1 cellular context compared by ENCODE assay signal in genomic region chr16:67860589-67861398, GRCh38.
TF ChIP-seq lines count a peak whose summit lies in the region.

No MANE protein-coding gene starts in this region.

TF ChIP-seq in endothelial cell of umbilical vein, 7 proteins besides CTCF, POLR2A, EP300 and RAD21:
- TF ChIP-seq EZH2 (IDR thresholded peaks at IDR 0.05; ENCODE audit: borderline replicate concordance, low read depth, low read length, severe bottlenecking) (no peak), FOS (IDR thresholded peaks at IDR 0.05; ENCODE audit: borderline replicate concordance, insufficient read depth, low read length) (no peak), JUN (IDR thresholded peaks at IDR 0.05; ENCODE audit: borderline replicate concordance, insufficient read depth, insufficient read length, low read depth) (no peak), MAX (IDR thresholded peaks at IDR 0.05; ENCODE audit: insufficient read depth, insufficient read length) (no peak), POLR2AphosphoS5 (IDR thresholded peaks at IDR 0.05; ENCODE audit: insufficient read depth, low read depth, low read length) (no peak), MYC (IDR thresholded peaks at IDR 0.05; ENCODE audit: low read depth, low read length) (no peak), GATA2 (IDR thresholded peaks at IDR 0.05; ENCODE audit: insufficient read depth, insufficient read length, low read depth, low read length) (no peak)
